In the genomic region with DNA sequence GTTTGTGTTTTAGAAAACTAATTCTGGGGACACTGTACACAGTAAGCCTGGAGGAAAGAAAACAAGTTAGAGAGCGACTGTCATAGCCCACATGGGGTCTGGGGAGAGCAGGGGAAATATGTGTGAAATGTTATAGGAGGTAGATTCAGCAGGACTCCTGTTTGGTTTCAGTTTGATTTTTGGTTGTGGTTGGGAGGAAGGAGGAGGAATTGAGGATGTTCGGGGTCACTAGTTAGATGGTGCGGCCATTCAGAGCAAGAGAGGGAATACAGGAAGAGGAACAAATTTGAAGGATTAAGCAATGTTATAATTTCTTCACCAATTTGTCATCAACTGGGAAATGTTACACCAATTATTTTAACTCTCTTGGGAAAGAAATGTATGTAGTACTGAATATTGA, we compare ENCODE assay signal across 19 cellular contexts. TPM values are rescaled to one million over a fixed set of nuclear protein-coding genes. Genes with fewer than 3 reads are reported as not detected.
DNase-seq lines count a peak whose midpoint lies in the region; ATAC-seq lines count a peak whose summit lies in the region.
"Had no signal": no experiment of that assay in that cellular context is flagged by ENCODE, and none has a peak within 500 bp of the region (broad histone marks: within the 10 kb centered on the region; RNA-seq: fewer than 3 reads in every experiment).

No MANE protein-coding gene starts in this region.

- H3K36me3 Mint-ChIP-seq in T-cell = peaks cover 38% of the 10 kb centered on the region
- peaks cover 0 to 4% (median under 1%) of the 10 kb centered on the region in 3 donors for H3K36me3 Mint-ChIP-seq in immature natural killer cell

- H3K4me3 Mint-ChIP-seq in T-cell = peak overlapping the region; percentile 1 to 45 (median 44)
- peak overlapping the region in 4 of 5 donors; percentile 1 to 29 (median 22) for H3K4me3 Mint-ChIP-seq in immature natural killer cell
- H3K4me3 Mint-ChIP-seq: mesothelial cell of epicardium had no signal

- POLR2A ChIA-PET in T-cell (lab: Charles Lee) = no interaction called here

- CTCF ChIA-PET in T-cell (lab: Charles Lee) = no interaction called here

- H3K27ac Mint-ChIP-seq in T-cell (peak overlapping the region; percentile 7 to 48), immature natural killer cell (peak overlapping the region in 5 of 6 donors; percentile 5 to 71 (median 23))
- H3K27ac Mint-ChIP-seq: IgD-negative memory B cell, mesothelial cell of epicardium had no signal

- peaks cover 95 to 97% (median 97%) of the 10 kb centered on the region in 3 donors for H3K4me1 Mint-ChIP-seq in T-cell
- H3K4me1 Mint-ChIP-seq in immature natural killer cell = peaks cover 69 to 96% of the 10 kb centered on the region in 2 donors
- H3K4me1 Mint-ChIP-seq: mesothelial cell of epicardium had no signal

- H3K9me3 Mint-ChIP-seq in T-cell (no peaks in the 10 kb centered on the region), immature natural killer cell (no peaks in the 10 kb centered on the region)

- H3K27me3 Mint-ChIP-seq in T-cell (no peaks in the 10 kb centered on the region), immature natural killer cell (ENCODE audit: low read depth in 3 of 3) (peaks cover 0 to 3% (median 2%) of the 10 kb centered on the region in 3 donors)
- H3K27me3 Mint-ChIP-seq: IgD-negative memory B cell had no signal

- DNase-seq in AML-193 (lab: John Stamatoyannopoulos, UW) (peak; percentile 65 to 67), GDM1 (lab: John Stamatoyannopoulos, UW) (peak; percentile 15), T-cell (no peak), immature natural killer cell (no peak), NCI-H128 (lab: John Stamatoyannopoulos, UW; ENCODE audit: unreplicated experiment) (no peak), nucleus accumbens (lab: John Stamatoyannopoulos, UW) (no peak), DMS79 (lab: John Stamatoyannopoulos, UW) (no peak)
- DNase-seq in stimulated activated naive CD4-positive, alpha-beta T cell treated with Interleukin-2 at 50 U/mL for 16 hours (lab: John Stamatoyannopoulos, UW) = no peak
- DNase-seq: activated naive CD4-positive, alpha-beta T cell; body of pancreas; Caco-2; foreskin keratinocyte; NCI-H1048; NCI-H524; SHP77; stimulated activated CD4-positive, alpha-beta T cell treated with anti-CD3 and anti-CD28 coated beads, Interleukin-12 subunit alpha, Interleukin-12 subunit beta, amount 100 ng/mL, for 4 hours; tibial artery had no signal

- ATAC-seq in T-cell (replicated peaks in 1 of 4) = no peak
- ATAC-seq: body of pancreas, foreskin keratinocyte had no signal

RNA-seq across cellular contexts. Expression of gene TTC39C, which starts 25.1 kb away (rescaled TPM):
- 100 to 1,000 TPM; 123 to 151 (median 136) TPM for total RNA-seq in T-cell
- polyA plus RNA-seq in immature natural killer cell = 10 to 100 TPM; 18.3 to 26.7 (median 25.0) TPM

Comparison
In these comparisons a context has a peak if more than half of its experiments do, and no peak if none do; other contexts are left out.
1. DNase-seq: peak in AML-193 (2 of 2) and GDM1 (single experiment); none in T-cell (0 of 34), immature natural killer cell (0 of 3), NCI-H128 (single experiment), nucleus accumbens (0 of 56), stimulated activated naive CD4-positive, alpha-beta T cell treated with Interleukin-2 at 50 U/mL for 16 hours (single experiment) and DMS79 (single experiment).